ENCODE assay signal across 10 cellular contexts in genomic region chr4:47519239-47519883, GRCh38. TPM values are rescaled to one million over a fixed set of nuclear protein-coding genes. Genes with fewer than 3 reads are reported as not detected.
DNase-seq lines count a peak whose midpoint lies in the region; ATAC-seq and TF ChIP-seq lines count a peak whose summit lies in the region.
"Had no signal": no experiment of that assay in that cellular context is flagged by ENCODE, and none has a peak within 500 bp of the region (broad histone marks: within the 10 kb centered on the region; RNA-seq: fewer than 3 reads in every experiment).

No MANE protein-coding gene starts in this region.

- no peaks in the 10 kb centered on the region for H3K27me3 ChIP-seq in foreskin keratinocyte
- no peaks in the 10 kb centered on the region for H3K27me3 ChIP-seq in vagina

- peaks cover 0 to 38% of the 10 kb centered on the region in 2 donors for H3K36me3 ChIP-seq in vagina

- H3K27ac ChIP-seq in foreskin keratinocyte (no peak overlapping the region), vagina (no peak overlapping the region)

- H3K4me3 ChIP-seq in vagina = no peak overlapping the region

- intact Hi-C loops in vagina (cut with DNase I) = no loop called here

- ATAC-seq in GM18502 (IDR thresholded peaks at IDR 0.05; ENCODE audit: poor library complexity, unreplicated experiment) = peak; percentile 100
- peak; percentile 100 for ATAC-seq in GM21576 (IDR thresholded peaks at IDR 0.05; ENCODE audit: unreplicated experiment)
- peak; percentile 99 for ATAC-seq in HG03469 (IDR thresholded peaks at IDR 0.05; ENCODE audit: unreplicated experiment)
- ATAC-seq in foreskin keratinocyte = peak; percentile 38

- no peak for DNase-seq in foreskin keratinocyte
- no peak for DNase-seq in NCI-H1105 (lab: John Stamatoyannopoulos, UW)
- DNase-seq in DMS 273 (lab: John Stamatoyannopoulos, UW; ENCODE audit: unreplicated experiment) = no peak
- DNase-seq in NCI-H446 (lab: John Stamatoyannopoulos, UW) = no peak
- no peak for DNase-seq in vagina (ENCODE audit: extremely low spot score in 2 of 2)
- DNase-seq: activated CD4-positive, alpha-beta memory T cell treated with anti-CD3 and anti-CD28 coated beads for 36 hours; NCI-H1417 treated with DMSO at 0.1 percent for 48 hours had no signal

- TF ChIP-seq CTCF in foreskin keratinocyte (conservative IDR thresholded peaks at IDR 0.05) = no peak
- no peak for TF ChIP-seq CTCF in vagina (IDR thresholded peaks at IDR 0.05)

- TF ChIP-seq POLR2A in vagina (IDR thresholded peaks at IDR 0.05) = no peak

- no peaks in the 10 kb centered on the region for H3K9me3 ChIP-seq in vagina

- peaks cover 1% of the 10 kb centered on the region for H3K4me1 ChIP-seq in foreskin keratinocyte
- H3K4me1 ChIP-seq in vagina = no peaks in the 10 kb centered on the region

RNA-seq across cellular contexts. Expression of gene ATP10D, which starts 34.3 kb away (rescaled TPM):
- total RNA-seq in foreskin keratinocyte (32.4 and 33.0 TPM in 2 replicates), vagina (25.3 TPM)
- polyA plus RNA-seq in foreskin keratinocyte = 8.4 and 10.2 TPM in 2 replicates

RNA-seq across cellular contexts. Expression of gene COMMD8, which starts 55.9 kb away (rescaled TPM):
- total RNA-seq in foreskin keratinocyte (33.5 and 37.4 TPM in 2 replicates), vagina (8.8 TPM)
- polyA plus RNA-seq in foreskin keratinocyte = 27.8 and 28.2 TPM in 2 replicates

Comparison
In these comparisons a context has a peak if more than half of its experiments do, and no peak if none do; other contexts are left out.
1. ATAC-seq: peak in every context shown above with its lines; median percentile 100 in GM18502; 100 in GM21576; 99 in HG03469; 38 in foreskin keratinocyte.